1 cellular context compared by ENCODE assay signal in the genomic region with DNA sequence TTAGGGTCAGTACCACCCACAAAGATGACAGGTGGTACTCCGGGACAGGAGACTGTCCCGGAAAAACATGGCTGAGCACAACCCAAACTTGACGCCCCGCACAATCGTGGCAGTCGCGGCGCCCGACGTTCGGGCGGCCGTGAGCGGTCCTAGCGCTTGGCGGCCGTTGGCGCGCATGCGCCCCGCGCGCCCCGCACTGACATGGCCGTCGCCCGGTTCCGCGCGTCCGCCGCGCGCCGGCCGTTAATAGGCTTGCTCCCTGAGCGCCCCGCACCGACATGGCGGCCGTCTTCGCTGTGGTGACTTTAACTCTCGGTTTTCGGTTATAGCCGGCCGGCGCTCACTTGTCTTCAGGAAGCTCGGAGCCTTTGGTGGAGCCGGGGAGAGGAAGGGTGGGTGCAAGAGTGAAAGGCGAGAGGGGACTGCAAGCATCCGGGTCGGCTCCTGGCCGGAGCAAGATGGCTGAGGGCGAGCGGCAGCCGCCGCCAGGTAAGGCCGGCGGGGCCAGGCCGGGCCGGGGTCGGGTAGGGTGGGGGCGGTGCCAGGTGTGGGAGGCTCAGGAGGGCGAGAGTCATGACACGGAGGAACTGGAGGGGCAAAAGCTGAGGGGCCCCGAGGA.
TF ChIP-seq lines count a peak whose summit lies in the region.

A gene (plus strand): TSS at position 273 of the 619 bp plus-strand sequence. CDS start 186 bp downstream, at position 459.

TF ChIP-seq in K562, 482 proteins besides CTCF, POLR2A, EP300 and RAD21 (continued from another document and continues in another):
- TF ChIP-seq, protein P1, sequence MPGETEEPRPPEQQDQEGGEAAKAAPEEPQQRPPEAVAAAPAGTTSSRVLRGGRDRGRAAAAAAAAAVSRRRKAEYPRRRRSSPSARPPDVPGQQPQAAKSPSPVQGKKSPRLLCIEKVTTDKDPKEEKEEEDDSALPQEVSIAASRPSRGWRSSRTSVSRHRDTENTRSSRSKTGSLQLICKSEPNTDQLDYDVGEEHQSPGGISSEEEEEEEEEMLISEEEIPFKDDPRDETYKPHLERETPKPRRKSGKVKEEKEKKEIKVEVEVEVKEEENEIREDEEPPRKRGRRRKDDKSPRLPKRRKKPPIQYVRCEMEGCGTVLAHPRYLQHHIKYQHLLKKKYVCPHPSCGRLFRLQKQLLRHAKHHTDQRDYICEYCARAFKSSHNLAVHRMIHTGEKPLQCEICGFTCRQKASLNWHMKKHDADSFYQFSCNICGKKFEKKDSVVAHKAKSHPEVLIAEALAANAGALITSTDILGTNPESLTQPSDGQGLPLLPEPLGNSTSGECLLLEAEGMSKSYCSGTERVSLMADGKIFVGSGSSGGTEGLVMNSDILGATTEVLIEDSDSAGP (CRISPR knock-in tag; IDR thresholded peaks at IDR 0.05), result no peak
- TF ChIP-seq, protein P2, sequence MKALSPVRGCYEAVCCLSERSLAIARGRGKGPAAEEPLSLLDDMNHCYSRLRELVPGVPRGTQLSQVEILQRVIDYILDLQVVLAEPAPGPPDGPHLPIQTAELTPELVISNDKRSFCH (CRISPR knock-in tag; IDR thresholded peaks at IDR 0.05), result no peak
- TF ChIP-seq, protein P2 (tag; IDR thresholded peaks at IDR 0.05), result peak; percentile 90
- TF ChIP-seq ESRRB (CRISPR knock-in tag; IDR thresholded peaks at IDR 0.05; ENCODE audit: borderline replicate concordance) (no peak), HNRNPH1 (optimal IDR thresholded peaks at IDR 0.05; ENCODE audit: low read depth, low read length) (no peak), HSF4 (CRISPR knock-in tag; IDR thresholded peaks at IDR 0.05; ENCODE audit: borderline replicate concordance) (no peak), CCAR2 (IDR thresholded peaks at IDR 0.05; ENCODE audit: low read depth, low read length) (no peak), FOSL1 (tag; conservative IDR thresholded peaks at IDR 0.05) (no peak; the same call in 1 of the 2 replicates), KLF10 (CRISPR knock-in tag; IDR thresholded peaks at IDR 0.05) (no peak), MTA1 (IDR thresholded peaks at IDR 0.05; ENCODE audit: borderline replicate concordance) (no peak), RAD51 (IDR thresholded peaks at IDR 0.05; ENCODE audit: borderline replicate concordance, low read depth) (no peak), NR2C2 (CRISPR knock-in tag; IDR thresholded peaks at IDR 0.05) (no peak), NR2C2 (tag; IDR thresholded peaks at IDR 0.05) (peak; percentile 62), POLR2AphosphoS5 (IDR thresholded peaks at IDR 0.05; ENCODE audit: control insufficient read depth, insufficient read depth, low read depth, low read length) (no peak; the same call in 1 of the 2 replicates), CTBP1 (IDR thresholded peaks at IDR 0.05; ENCODE audit: borderline replicate concordance) (peak; percentile 72), NR1H2 (CRISPR knock-in tag; IDR thresholded peaks at IDR 0.05) (no peak), RBBP5 (IDR thresholded peaks at IDR 0.05; ENCODE audit: borderline replicate concordance, insufficient read depth, low read length, poor library complexity, severe bottlenecking) (peak; percentile 81), ZNF140 (CRISPR knock-in tag; IDR thresholded peaks at IDR 0.05) (no peak), JUN (IDR thresholded peaks at IDR 0.05; ENCODE audit: borderline replicate concordance, low read depth, low read length) (no peak), JUN (CRISPR knock-in tag; IDR thresholded peaks at IDR 0.05; ENCODE audit: borderline replicate concordance) (no peak), GABPB2 (CRISPR knock-in tag; conservative IDR thresholded peaks at IDR 0.05) (no peak), NFIX (CRISPR knock-in tag; IDR thresholded peaks at IDR 0.05; ENCODE audit: low read depth) (no peak), PTTG1 (tag; IDR thresholded peaks at IDR 0.05; ENCODE audit: low read depth) (no peak), ZNF589 (CRISPR knock-in tag; IDR thresholded peaks at IDR 0.05; ENCODE audit: low read depth) (no peak), LCOR (CRISPR knock-in tag; IDR thresholded peaks at IDR 0.05) (no peak), RUNX1 (IDR thresholded peaks at IDR 0.05; ENCODE audit: low read depth) (no peak), SMC3 (conservative IDR thresholded peaks at IDR 0.05; ENCODE audit: insufficient read depth, low read depth, low read length) (no peak), EHMT2 (IDR thresholded peaks at IDR 0.05) (no peak), ZNF174 (CRISPR knock-in tag; IDR thresholded peaks at IDR 0.05) (no peak), ATF1 (CRISPR knock-in tag; IDR thresholded peaks at IDR 0.05) (no peak), ATF1 (tag; IDR thresholded peaks at IDR 0.05) (peak; percentile 80), MCM7 (IDR thresholded peaks at IDR 0.05) (no peak), ATF7 (IDR thresholded peaks at IDR 0.05) (peak; percentile 79), ETV1 (tag; conservative IDR thresholded peaks at IDR 0.05; ENCODE audit: low read depth) (no peak), ZNF224 (CRISPR knock-in tag; IDR thresholded peaks at IDR 0.05) (no peak), NRF1 (conservative IDR thresholded peaks at IDR 0.05 in 1 of 2, IDR thresholded peaks at IDR 0.05 in 1 of 2) (peak; percentile 96), ZFPM2 (CRISPR knock-in tag; IDR thresholded peaks at IDR 0.05) (no peak)
- TF ChIP-seq, protein P3, sequence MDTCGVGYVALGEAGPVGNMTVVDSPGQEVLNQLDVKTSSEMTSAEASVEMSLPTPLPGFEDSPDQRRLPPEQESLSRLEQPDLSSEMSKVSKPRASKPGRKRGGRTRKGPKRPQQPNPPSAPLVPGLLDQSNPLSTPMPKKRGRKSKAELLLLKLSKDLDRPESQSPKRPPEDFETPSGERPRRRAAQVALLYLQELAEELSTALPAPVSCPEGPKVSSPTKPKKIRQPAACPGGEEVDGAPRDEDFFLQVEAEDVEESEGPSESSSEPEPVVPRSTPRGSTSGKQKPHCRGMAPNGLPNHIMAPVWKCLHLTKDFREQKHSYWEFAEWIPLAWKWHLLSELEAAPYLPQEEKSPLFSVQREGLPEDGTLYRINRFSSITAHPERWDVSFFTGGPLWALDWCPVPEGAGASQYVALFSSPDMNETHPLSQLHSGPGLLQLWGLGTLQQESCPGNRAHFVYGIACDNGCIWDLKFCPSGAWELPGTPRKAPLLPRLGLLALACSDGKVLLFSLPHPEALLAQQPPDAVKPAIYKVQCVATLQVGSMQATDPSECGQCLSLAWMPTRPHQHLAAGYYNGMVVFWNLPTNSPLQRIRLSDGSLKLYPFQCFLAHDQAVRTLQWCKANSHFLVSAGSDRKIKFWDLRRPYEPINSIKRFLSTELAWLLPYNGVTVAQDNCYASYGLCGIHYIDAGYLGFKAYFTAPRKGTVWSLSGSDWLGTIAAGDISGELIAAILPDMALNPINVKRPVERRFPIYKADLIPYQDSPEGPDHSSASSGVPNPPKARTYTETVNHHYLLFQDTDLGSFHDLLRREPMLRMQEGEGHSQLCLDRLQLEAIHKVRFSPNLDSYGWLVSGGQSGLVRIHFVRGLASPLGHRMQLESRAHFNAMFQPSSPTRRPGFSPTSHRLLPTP (IDR thresholded peaks at IDR 0.05; ENCODE audit: borderline replicate concordance, extremely low read depth, insufficient read length), result no peak
- TF ChIP-seq, protein P4, sequence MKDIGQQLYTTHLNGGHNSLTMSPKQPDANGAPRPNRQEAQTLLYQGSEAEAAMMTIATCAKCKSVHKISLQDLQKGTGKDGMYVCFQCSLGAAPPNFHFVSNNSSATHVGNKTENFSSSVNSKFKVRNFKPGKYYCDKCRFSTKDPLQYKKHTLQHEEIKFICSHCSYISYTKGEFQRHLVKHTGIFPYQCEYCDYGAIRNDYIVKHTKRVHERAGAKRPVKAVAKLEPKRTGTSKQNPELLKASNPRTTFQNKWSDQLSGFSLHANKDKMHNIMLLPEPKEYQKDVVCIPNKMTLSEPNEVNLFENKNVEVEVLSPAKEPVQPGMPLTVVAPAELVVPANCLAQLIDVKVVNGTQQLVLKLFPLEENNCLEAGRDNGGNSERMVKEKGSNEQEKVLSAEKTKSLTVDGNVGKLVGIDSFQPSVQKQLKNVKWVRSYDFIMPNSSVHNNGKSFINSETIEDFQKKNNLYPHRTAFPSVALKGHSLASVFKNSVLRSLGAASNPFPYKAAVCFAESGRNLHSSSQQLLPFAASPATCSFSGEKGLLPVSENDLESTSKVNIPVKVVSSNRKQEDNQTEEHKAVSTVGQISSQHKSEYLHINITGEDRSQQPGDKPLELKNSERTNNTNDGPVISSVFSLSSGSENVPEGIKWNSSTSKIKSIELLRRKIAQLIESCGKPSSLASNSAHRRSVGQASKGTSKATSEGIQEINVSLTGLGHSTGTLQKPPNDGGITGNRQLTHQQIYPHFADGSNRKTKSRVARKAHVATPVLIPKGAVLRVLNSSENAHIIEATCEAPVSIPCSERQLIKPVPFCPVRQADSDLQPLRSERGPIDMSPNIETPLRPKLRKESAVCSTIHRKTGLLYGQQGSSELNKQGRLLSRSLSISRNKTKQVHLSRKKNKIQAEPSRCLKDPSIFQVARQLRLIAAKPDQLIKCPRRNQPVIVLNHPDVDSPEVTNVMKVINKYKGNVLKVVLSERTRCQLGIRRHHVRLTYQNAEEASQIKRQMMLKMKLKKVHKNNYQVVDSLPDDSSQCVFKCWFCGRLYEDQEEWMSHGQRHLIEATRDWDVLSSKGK (CRISPR knock-in tag; IDR thresholded peaks at IDR 0.05), result no peak
- TF ChIP-seq, protein P5, sequence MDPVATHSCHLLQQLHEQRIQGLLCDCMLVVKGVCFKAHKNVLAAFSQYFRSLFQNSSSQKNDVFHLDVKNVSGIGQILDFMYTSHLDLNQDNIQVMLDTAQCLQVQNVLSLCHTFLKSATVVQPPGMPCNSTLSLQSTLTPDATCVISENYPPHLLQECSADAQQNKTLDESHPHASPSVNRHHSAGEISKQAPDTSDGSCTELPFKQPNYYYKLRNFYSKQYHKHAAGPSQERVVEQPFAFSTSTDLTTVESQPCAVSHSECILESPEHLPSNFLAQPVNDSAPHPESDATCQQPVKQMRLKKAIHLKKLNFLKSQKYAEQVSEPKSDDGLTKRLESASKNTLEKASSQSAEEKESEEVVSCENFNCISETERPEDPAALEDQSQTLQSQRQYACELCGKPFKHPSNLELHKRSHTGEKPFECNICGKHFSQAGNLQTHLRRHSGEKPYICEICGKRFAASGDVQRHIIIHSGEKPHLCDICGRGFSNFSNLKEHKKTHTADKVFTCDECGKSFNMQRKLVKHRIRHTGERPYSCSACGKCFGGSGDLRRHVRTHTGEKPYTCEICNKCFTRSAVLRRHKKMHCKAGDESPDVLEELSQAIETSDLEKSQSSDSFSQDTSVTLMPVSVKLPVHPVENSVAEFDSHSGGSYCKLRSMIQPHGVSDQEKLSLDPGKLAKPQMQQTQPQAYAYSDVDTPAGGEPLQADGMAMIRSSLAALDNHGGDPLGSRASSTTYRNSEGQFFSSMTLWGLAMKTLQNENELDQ (CRISPR knock-in tag; IDR thresholded peaks at IDR 0.05; ENCODE audit: borderline replicate concordance), result no peak
- TF ChIP-seq, protein P6, sequence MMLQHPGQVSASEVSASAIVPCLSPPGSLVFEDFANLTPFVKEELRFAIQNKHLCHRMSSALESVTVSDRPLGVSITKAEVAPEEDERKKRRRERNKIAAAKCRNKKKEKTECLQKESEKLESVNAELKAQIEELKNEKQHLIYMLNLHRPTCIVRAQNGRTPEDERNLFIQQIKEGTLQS (IDR thresholded peaks at IDR 0.05), result no peak
- TF ChIP-seq, protein P6 (CRISPR knock-in tag; conservative IDR thresholded peaks at IDR 0.05), result no peak
- TF ChIP-seq, protein P7, sequence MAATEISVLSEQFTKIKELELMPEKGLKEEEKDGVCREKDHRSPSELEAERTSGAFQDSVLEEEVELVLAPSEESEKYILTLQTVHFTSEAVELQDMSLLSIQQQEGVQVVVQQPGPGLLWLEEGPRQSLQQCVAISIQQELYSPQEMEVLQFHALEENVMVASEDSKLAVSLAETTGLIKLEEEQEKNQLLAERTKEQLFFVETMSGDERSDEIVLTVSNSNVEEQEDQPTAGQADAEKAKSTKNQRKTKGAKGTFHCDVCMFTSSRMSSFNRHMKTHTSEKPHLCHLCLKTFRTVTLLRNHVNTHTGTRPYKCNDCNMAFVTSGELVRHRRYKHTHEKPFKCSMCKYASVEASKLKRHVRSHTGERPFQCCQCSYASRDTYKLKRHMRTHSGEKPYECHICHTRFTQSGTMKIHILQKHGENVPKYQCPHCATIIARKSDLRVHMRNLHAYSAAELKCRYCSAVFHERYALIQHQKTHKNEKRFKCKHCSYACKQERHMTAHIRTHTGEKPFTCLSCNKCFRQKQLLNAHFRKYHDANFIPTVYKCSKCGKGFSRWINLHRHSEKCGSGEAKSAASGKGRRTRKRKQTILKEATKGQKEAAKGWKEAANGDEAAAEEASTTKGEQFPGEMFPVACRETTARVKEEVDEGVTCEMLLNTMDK (IDR thresholded peaks at IDR 0.05; ENCODE audit: borderline replicate concordance, insufficient read depth, low read depth, low read length, poor library complexity, severe bottlenecking), result no peak
- TF ChIP-seq, protein P8, sequence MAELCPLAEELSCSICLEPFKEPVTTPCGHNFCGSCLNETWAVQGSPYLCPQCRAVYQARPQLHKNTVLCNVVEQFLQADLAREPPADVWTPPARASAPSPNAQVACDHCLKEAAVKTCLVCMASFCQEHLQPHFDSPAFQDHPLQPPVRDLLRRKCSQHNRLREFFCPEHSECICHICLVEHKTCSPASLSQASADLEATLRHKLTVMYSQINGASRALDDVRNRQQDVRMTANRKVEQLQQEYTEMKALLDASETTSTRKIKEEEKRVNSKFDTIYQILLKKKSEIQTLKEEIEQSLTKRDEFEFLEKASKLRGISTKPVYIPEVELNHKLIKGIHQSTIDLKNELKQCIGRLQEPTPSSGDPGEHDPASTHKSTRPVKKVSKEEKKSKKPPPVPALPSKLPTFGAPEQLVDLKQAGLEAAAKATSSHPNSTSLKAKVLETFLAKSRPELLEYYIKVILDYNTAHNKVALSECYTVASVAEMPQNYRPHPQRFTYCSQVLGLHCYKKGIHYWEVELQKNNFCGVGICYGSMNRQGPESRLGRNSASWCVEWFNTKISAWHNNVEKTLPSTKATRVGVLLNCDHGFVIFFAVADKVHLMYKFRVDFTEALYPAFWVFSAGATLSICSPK (IDR thresholded peaks at IDR 0.05; ENCODE audit: borderline replicate concordance), result no peak
